ENCODE assay signal across 4 cellular contexts in genomic region chr4:182932651-182933050, GRCh38.
"Had no signal": no experiment of that assay in that cellular context is flagged by ENCODE, and none has a peak within 500 bp of the region (broad histone marks: within the 10 kb centered on the region; RNA-seq: fewer than 3 reads in every experiment).

No MANE protein-coding gene starts in this region.

- H3K4me3 ChIP-seq: GM23338 had no signal

- DNase-seq: H9, HCEC 1CT, KBM-7 had no signal

- H3K4me2 ChIP-seq: GM23338 had no signal

- H2AFZ ChIP-seq: GM23338 had no signal

- ATAC-seq: GM23338 had no signal
